In the genomic region with DNA sequence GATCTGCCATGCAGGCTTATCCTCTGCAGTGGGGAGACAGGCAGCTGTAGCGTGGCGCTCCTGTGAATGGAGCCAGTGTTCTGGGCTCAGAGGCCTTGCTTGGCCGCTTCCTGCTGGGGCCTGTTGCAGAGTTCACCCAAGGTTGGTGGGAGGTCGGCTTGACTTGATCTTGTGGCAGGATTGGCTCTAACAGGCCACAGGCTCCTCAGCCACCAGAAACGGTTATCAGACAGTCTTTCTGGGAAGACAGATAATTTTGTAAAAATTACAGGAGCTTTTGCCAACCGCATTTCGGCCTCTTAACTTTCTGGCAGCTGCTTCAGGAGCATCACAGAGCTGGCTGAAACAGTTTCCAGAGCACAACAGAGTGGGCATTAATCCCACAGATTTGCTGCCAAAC, we compare ENCODE assay signal across 2 cellular contexts.
TF ChIP-seq lines count a peak whose summit lies in the region.

No MANE protein-coding gene starts in this region.

TF ChIP-seq in SK-N-SH treated with all-trans-retinoic acid at 6 μM for 48 hours, 23 proteins besides CTCF, POLR2A, EP300 and RAD21:
- no peak for TF ChIP-seq CREB5 (CRISPR knock-in tag; IDR thresholded peaks at IDR 0.05; ENCODE audit: low read depth)
- TF ChIP-seq RARB (CRISPR knock-in tag; IDR thresholded peaks at IDR 0.05), result no peak
- TF ChIP-seq OSR1 (CRISPR knock-in tag; IDR thresholded peaks at IDR 0.05), result no peak
- TF ChIP-seq TOX (CRISPR knock-in tag; IDR thresholded peaks at IDR 0.05; ENCODE audit: borderline replicate concordance), result no peak
- no peak for TF ChIP-seq ZNF8 (CRISPR knock-in tag; IDR thresholded peaks at IDR 0.05)
- no peak for TF ChIP-seq ZC3H10 (CRISPR knock-in tag; IDR thresholded peaks at IDR 0.05)
- TF ChIP-seq, protein P1, sequence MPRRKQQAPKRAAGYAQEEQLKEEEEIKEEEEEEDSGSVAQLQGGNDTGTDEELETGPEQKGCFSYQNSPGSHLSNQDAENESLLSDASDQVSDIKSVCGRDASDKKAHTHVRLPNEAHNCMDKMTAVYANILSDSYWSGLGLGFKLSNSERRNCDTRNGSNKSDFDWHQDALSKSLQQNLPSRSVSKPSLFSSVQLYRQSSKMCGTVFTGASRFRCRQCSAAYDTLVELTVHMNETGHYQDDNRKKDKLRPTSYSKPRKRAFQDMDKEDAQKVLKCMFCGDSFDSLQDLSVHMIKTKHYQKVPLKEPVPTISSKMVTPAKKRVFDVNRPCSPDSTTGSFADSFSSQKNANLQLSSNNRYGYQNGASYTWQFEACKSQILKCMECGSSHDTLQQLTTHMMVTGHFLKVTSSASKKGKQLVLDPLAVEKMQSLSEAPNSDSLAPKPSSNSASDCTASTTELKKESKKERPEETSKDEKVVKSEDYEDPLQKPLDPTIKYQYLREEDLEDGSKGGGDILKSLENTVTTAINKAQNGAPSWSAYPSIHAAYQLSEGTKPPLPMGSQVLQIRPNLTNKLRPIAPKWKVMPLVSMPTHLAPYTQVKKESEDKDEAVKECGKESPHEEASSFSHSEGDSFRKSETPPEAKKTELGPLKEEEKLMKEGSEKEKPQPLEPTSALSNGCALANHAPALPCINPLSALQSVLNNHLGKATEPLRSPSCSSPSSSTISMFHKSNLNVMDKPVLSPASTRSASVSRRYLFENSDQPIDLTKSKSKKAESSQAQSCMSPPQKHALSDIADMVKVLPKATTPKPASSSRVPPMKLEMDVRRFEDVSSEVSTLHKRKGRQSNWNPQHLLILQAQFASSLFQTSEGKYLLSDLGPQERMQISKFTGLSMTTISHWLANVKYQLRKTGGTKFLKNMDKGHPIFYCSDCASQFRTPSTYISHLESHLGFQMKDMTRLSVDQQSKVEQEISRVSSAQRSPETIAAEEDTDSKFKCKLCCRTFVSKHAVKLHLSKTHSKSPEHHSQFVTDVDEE (CRISPR knock-in tag; IDR thresholded peaks at IDR 0.05), result no peak
- TF ChIP-seq ZFP3 (CRISPR knock-in tag; IDR thresholded peaks at IDR 0.05), result no peak
- no peak for TF ChIP-seq TCF4 (CRISPR knock-in tag; IDR thresholded peaks at IDR 0.05; ENCODE audit: borderline replicate concordance)
- TF ChIP-seq CSRNP3 (CRISPR knock-in tag; IDR thresholded peaks at IDR 0.05), result no peak
- TF ChIP-seq ZNF70 (CRISPR knock-in tag; IDR thresholded peaks at IDR 0.05), result no peak
- TF ChIP-seq PPARA (CRISPR knock-in tag; IDR thresholded peaks at IDR 0.05; ENCODE audit: borderline replicate concordance), result no peak

TF ChIP-seq in SK-N-SH, 30 proteins besides CTCF, POLR2A, EP300 and RAD21 (continued from another document):
- TF ChIP-seq SIN3A (IDR thresholded peaks at IDR 0.05; ENCODE audit: borderline replicate concordance, low read depth, low read length) (no peak), RFX5 (IDR thresholded peaks at IDR 0.05; ENCODE audit: low read length) (no peak), NRF1 (IDR thresholded peaks at IDR 0.05; ENCODE audit: low read depth, low read length) (no peak), TAF1 (IDR thresholded peaks at IDR 0.05; ENCODE audit: borderline replicate concordance, low read depth, low read length) (no peak), GATA2 (CRISPR knock-in tag; IDR thresholded peaks at IDR 0.05) (no peak), ELF1 (IDR thresholded peaks at IDR 0.05) (no peak), MXI1 (IDR thresholded peaks at IDR 0.05; ENCODE audit: low read depth, low read length) (no peak), PBX3 (IDR thresholded peaks at IDR 0.05) (no peak), RCOR1 (IDR thresholded peaks at IDR 0.05; ENCODE audit: low read length) (no peak)
- TF ChIP-seq, protein P2, sequence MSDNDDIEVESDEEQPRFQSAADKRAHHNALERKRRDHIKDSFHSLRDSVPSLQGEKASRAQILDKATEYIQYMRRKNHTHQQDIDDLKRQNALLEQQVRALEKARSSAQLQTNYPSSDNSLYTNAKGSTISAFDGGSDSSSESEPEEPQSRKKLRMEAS (IDR thresholded peaks at IDR 0.05; ENCODE audit: low read depth), result no peak
